ENCODE assay signal across 1 cellular context in genomic region chr10:18611168-18611567, GRCh38.
TF ChIP-seq lines count a peak whose summit lies in the region.

No MANE protein-coding gene starts in this region.

TF ChIP-seq in liver, 16 proteins besides CTCF, POLR2A, EP300 and RAD21 (continued from another document):
- no peak for TF ChIP-seq REST (IDR thresholded peaks at IDR 0.05)
- TF ChIP-seq SP1 (IDR thresholded peaks at IDR 0.05), result no peak
- TF ChIP-seq YY1 (IDR thresholded peaks at IDR 0.05), result no peak
- TF ChIP-seq RXRA (IDR thresholded peaks at IDR 0.05), result no peak
- no peak for TF ChIP-seq EGR1 (IDR thresholded peaks at IDR 0.05; ENCODE audit: low read depth in 2 of 2)
- no peak for TF ChIP-seq ATF3 (IDR thresholded peaks at IDR 0.05)
- no peak for TF ChIP-seq MAX (IDR thresholded peaks at IDR 0.05)
- TF ChIP-seq HNF4A (conservative IDR thresholded peaks at IDR 0.05), result no peak
